8 cellular contexts compared by ENCODE assay signal in the genomic region with DNA sequence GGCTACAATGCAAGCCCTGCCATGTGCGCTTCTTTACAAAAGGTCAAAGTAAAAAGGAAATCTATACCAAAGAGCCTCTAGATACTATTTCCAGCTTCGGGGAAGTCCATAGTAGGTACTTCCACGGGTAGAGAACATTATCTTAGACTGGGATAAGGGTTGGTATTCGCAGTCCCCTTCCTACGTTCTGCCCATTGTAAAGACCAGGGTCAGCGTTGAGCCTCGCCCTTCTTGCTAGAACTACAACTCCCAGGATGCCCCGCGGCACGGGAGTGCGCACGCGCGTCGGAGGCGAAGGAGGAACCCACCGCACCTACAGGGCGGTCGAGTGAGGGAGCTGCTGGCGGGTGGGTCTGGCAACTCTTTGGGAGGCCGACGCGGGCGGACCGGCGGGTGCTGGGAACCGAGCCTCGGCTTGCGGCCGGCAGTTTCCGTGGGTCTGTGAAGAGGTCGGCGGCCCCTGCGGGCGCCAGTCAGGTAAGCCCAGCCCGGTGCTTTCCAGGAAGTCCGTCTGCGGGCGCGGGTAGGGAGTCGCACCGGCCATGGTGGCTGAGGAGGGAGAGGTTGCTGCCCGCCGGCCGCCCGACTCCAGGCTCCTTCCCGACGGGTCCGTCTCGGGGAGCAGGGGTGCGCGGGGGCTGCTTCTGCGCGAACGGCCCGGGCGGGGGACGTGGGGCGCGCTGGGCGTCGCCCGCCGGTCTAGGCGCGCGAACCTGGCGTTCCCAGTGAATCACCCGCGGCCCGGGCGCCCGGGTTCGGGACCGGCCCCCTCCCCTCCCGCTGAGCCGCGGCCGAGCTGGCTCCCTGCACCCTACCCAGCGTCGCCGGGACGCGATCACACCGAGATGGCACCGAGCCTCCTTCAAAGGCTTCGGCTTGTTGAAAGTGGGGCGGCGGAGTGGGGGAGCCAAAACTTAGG. TPM values are rescaled to one million over a fixed set of nuclear protein-coding genes. Genes with fewer than 3 reads are reported as not detected.
DNase-seq lines count a peak whose midpoint lies in the region; ATAC-seq lines count a peak whose summit lies in the region.

A gene (plus strand): TSS at position 294 of the 919 bp plus-strand sequence. CDS start 33,232 bp downstream, outside the sequence.

- peaks cover 46% of the 10 kb centered on the region for H3K4me1 Mint-ChIP-seq in activated CD4-positive, alpha-beta T cell treated with anti-CD3 and anti-CD28 coated beads, Interleukin-2, amount 10 ng/mL, durations not matched to agents 7 days and 5 days

- peaks cover 9% of the 10 kb centered on the region for H3K36me3 Mint-ChIP-seq in activated CD4-positive, alpha-beta T cell treated with anti-CD3 and anti-CD28 coated beads, Interleukin-2, amount 10 ng/mL, durations not matched to agents 7 days and 5 days (ENCODE audit: low read depth)

- H3K27me3 Mint-ChIP-seq in activated CD4-positive, alpha-beta T cell treated with anti-CD3 and anti-CD28 coated beads, Interleukin-2, amount 10 ng/mL, durations not matched to agents 7 days and 5 days, result peaks cover 8% of the 10 kb centered on the region

- DNase-seq in AML-193 (lab: John Stamatoyannopoulos, UW) (peak; percentile 62 to 66), NCI-H510A treated with DMSO at 0.1 percent for 48 hours (lab: John Stamatoyannopoulos, UW) (peak; percentile 74), cortex of kidney (lab: John Stamatoyannopoulos, UW) (peak; percentile 37), left colon (peak; percentile 91 to 94)
- DNase-seq in activated CD4-positive, alpha-beta T cell treated with anti-CD3 and anti-CD28 coated beads, Interleukin-2, amount 10 ng/mL, durations not matched to agents 7 days and 5 days, result peak; percentile 90
- DNase-seq in stimulated activated CD4-positive, alpha-beta T cell treated with anti-CD3 and anti-CD28 coated beads, Interleukin-1b, Interleukin-23, amount 100 ng/mL, for 4 hours (ENCODE audit: low read depth in 2 of 2), result peak; percentile 84 to 86

- POLR2A ChIA-PET in activated CD4-positive, alpha-beta T cell treated with anti-CD3 and anti-CD28 coated beads, Interleukin-2, amount 10 ng/mL, durations not matched to agents 7 days and 5 days (lab: Charles Lee), result no interaction called here

- peak within 1 kb of the TSS; percentile 93 for H3K4me3 Mint-ChIP-seq in activated CD4-positive, alpha-beta T cell treated with anti-CD3 and anti-CD28 coated beads, Interleukin-2, amount 10 ng/mL, durations not matched to agents 7 days and 5 days

- ATAC-seq in GM19043 (IDR thresholded peaks at IDR 0.05; ENCODE audit: low read depth, unreplicated experiment) (peak; percentile 81), HG03354 (IDR thresholded peaks at IDR 0.05; ENCODE audit: poor library complexity, severe bottlenecking, unreplicated experiment) (peak; percentile 91), left colon (peak; percentile 92)

- H3K27ac Mint-ChIP-seq in activated CD4-positive, alpha-beta T cell treated with anti-CD3 and anti-CD28 coated beads, Interleukin-2, amount 10 ng/mL, durations not matched to agents 7 days and 5 days, result peak within 1 kb of the TSS; percentile 94

- no peaks in the 10 kb centered on the region for H3K9me3 Mint-ChIP-seq in activated CD4-positive, alpha-beta T cell treated with anti-CD3 and anti-CD28 coated beads, Interleukin-2, amount 10 ng/mL, durations not matched to agents 7 days and 5 days

- CTCF ChIA-PET in activated CD4-positive, alpha-beta T cell treated with anti-CD3 and anti-CD28 coated beads, Interleukin-2, amount 10 ng/mL, durations not matched to agents 7 days and 5 days (lab: Charles Lee), result interaction anchor here (1.0 to 1.1 kb wide), 2 partner anchors 8 to 180 kb away, joined by 4 to 5 read pairs; no protein-coding TSS in a partner anchor

- intact Hi-C loops in left colon (cut with DNase I, micrococcal nuclease), result no loop called here

RNA-seq across cellular contexts. Expression of the gene that starts here (rescaled TPM):
- total RNA-seq in activated CD4-positive, alpha-beta T cell treated with anti-CD3 and anti-CD28 coated beads, Interleukin-2, amount 10 ng/mL, durations not matched to agents 7 days and 5 days, result 10 to 100 TPM; 66.0 to 66.1 TPM
- total RNA-seq in left colon, result 10 to 100 TPM; 63.5 to 72.2 TPM

Comparison
In these comparisons a context has a peak if more than half of its experiments do, and no peak if none do; other contexts are left out.
1. Peak in every context shown above with its lines: DNase-seq and ATAC-seq.
2. DNase-seq: peak in every context shown above with its lines; median percentile 92 in left colon; 90 in activated CD4-positive, alpha-beta T cell treated with anti-CD3 and anti-CD28 coated beads, Interleukin-2, amount 10 ng/mL, durations not matched to agents 7 days and 5 days; 85 in stimulated activated CD4-positive, alpha-beta T cell treated with anti-CD3 and anti-CD28 coated beads, Interleukin-1b, Interleukin-23, amount 100 ng/mL, for 4 hours; 74 in NCI-H510A treated with DMSO at 0.1 percent for 48 hours; 64 in AML-193; 37 in cortex of kidney.